9 cellular contexts compared by ENCODE assay signal in the genomic region with DNA sequence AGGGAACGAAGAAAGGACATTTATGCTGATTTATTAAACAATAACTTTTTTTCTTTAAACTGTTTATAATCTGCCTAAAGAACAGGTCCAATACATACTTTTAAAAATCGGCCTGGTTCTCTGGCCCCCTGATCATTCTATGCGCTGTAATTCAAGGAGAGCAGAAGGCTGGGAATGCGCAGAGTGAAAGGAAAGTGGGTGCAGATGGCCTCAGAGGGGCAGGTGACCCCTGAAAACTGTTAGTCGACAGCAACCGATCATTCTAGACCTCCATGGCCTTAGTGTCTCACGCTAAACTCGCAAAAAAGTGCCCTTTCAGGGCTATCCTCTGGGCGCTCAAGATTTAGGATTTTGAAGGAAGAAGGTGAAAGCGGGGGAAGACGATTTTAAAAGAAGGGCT. TPM values are rescaled to one million over a fixed set of nuclear protein-coding genes. Genes with fewer than 3 reads are reported as not detected.
DNase-seq lines count a peak whose midpoint lies in the region; ATAC-seq and TF ChIP-seq lines count a peak whose summit lies in the region.
"Had no signal": no experiment of that assay in that cellular context is flagged by ENCODE, and none has a peak within 500 bp of the region (broad histone marks: within the 10 kb centered on the region; RNA-seq: fewer than 3 reads in every experiment).

No MANE protein-coding gene starts in this region.

- H3K4me2 ChIP-seq in smooth muscle cell: peak overlapping the region; percentile 96

- H3K79me2 ChIP-seq in smooth muscle cell (ENCODE audit: low read depth): no peaks in the 10 kb centered on the region

- ATAC-seq in activated naive CD8-positive, alpha-beta T cell treated with anti-CD3 and anti-CD28 coated beads, Interleukin-2, amount 10 ng/mL, durations not matched to agents 7 days and 5 days (ENCODE audit: low read depth): no peak

- POLR2A ChIA-PET in activated naive CD8-positive, alpha-beta T cell treated with anti-CD3 and anti-CD28 coated beads, Interleukin-2, amount 10 ng/mL, durations not matched to agents 7 days and 5 days (lab: Charles Lee): no interaction called here

- H3K27me3 ChIP-seq in iPS-20b (ENCODE audit: insufficient read depth, low read length): peaks cover 17% of the 10 kb centered on the region; the same call in 1 of the 2 replicates
- peaks cover 15% of the 10 kb centered on the region for H3K27me3 ChIP-seq in smooth muscle cell (ENCODE audit: low read depth)

- H3K27ac Mint-ChIP-seq in activated naive CD8-positive, alpha-beta T cell treated with anti-CD3 and anti-CD28 coated beads, Interleukin-2, amount 10 ng/mL, durations not matched to agents 7 days and 5 days: no peak overlapping the region

- no peaks in the 10 kb centered on the region for H3K36me3 Mint-ChIP-seq in activated naive CD8-positive, alpha-beta T cell treated with anti-CD3 and anti-CD28 coated beads, Interleukin-2, amount 10 ng/mL, durations not matched to agents 7 days and 5 days

- H3K27me3 Mint-ChIP-seq in activated naive CD8-positive, alpha-beta T cell treated with anti-CD3 and anti-CD28 coated beads, Interleukin-2, amount 10 ng/mL, durations not matched to agents 7 days and 5 days: peaks cover 36% of the 10 kb centered on the region

- DNase-seq in HFF-Myc (ENCODE audit: extremely low read depth, low read depth) (no peak), smooth muscle cell (lab: John Stamatoyannopoulos, UW; ENCODE audit: unreplicated experiment) (no peak), NCI-H446 treated with DMSO at 0.1 percent for 48 hours (lab: John Stamatoyannopoulos, UW) (no peak), NCI-H2196 (lab: John Stamatoyannopoulos, UW; ENCODE audit: unreplicated experiment) (no peak), cerebellar nuclear complex (lab: John Stamatoyannopoulos, UW) (no peak), NOMO-1 treated with DMSO at 0.1 percent for 48 hours (lab: John Stamatoyannopoulos, UW; ENCODE audit: unreplicated experiment) (no peak)
- no peak for DNase-seq in activated naive CD8-positive, alpha-beta T cell treated with anti-CD3 and anti-CD28 coated beads, Interleukin-2, amount 10 ng/mL, durations not matched to agents 7 days and 5 days

- H3K4me1 Mint-ChIP-seq in activated naive CD8-positive, alpha-beta T cell treated with anti-CD3 and anti-CD28 coated beads, Interleukin-2, amount 10 ng/mL, durations not matched to agents 7 days and 5 days: peaks cover 19% of the 10 kb centered on the region

- no peak for TF ChIP-seq CTCF in HFF-Myc (IDR thresholded peaks at IDR 0.05; ENCODE audit: low read depth, low read length, missing control alignments)
- TF ChIP-seq CTCF in smooth muscle cell (IDR thresholded peaks at IDR 0.05; ENCODE audit: borderline replicate concordance, insufficient read depth, poor library complexity, severe bottlenecking): no peak

- H3K9ac ChIP-seq in iPS-20b (ENCODE audit: low read depth, low read length): peak overlapping the region; percentile 76; the same call in 1 of the 2 replicates
- no peak overlapping the region for H3K9ac ChIP-seq in smooth muscle cell (ENCODE audit: low read depth)

- H3K4me1 ChIP-seq in iPS-20b (ENCODE audit: insufficient read depth, low read length) (peaks cover 8% of the 10 kb centered on the region; the same call in 1 of the 2 replicates), smooth muscle cell (ENCODE audit: low read depth) (no peaks in the 10 kb centered on the region)

- H3K36me3 ChIP-seq in iPS-20b (ENCODE audit: insufficient read depth, low read depth, low read length) (no peaks in the 10 kb centered on the region), smooth muscle cell (ENCODE audit: low read depth) (no peaks in the 10 kb centered on the region)
- H3K36me3 ChIP-seq: neutrophil had no signal

- H2AFZ ChIP-seq in smooth muscle cell (ENCODE audit: low read depth): peak overlapping the region; percentile 97

- no peaks in the 10 kb centered on the region for H3K9me3 ChIP-seq in iPS-20b (ENCODE audit: insufficient read depth, low read depth, low read length)
- H3K9me3 ChIP-seq in smooth muscle cell (replicated peaks; ENCODE audit: low read depth): no peaks in the 10 kb centered on the region
- H3K9me3 ChIP-seq: neutrophil had no signal

- WGBS in smooth muscle cell (ENCODE audit: low lambda C conversion rate): 42% methylated on average over 11 of the region's 11 CpGs

- H3K4me3 Mint-ChIP-seq in activated naive CD8-positive, alpha-beta T cell treated with anti-CD3 and anti-CD28 coated beads, Interleukin-2, amount 10 ng/mL, durations not matched to agents 7 days and 5 days: peak overlapping the region; percentile 82

- no peaks in the 10 kb centered on the region for H3F3A ChIP-seq in smooth muscle cell (ENCODE audit: low read depth)

- H4K20me1 ChIP-seq in smooth muscle cell (ENCODE audit: low read depth): no peaks in the 10 kb centered on the region

- peak overlapping the region; percentile 85 for H3K4me3 ChIP-seq in HFF-Myc (replicated peaks; ENCODE audit: low read depth, low read length)
- H3K4me3 ChIP-seq in iPS-20b (ENCODE audit: low read length): peak overlapping the region; percentile 89
- peak overlapping the region; percentile 72 for H3K4me3 ChIP-seq in smooth muscle cell

- H3K9me3 Mint-ChIP-seq in activated naive CD8-positive, alpha-beta T cell treated with anti-CD3 and anti-CD28 coated beads, Interleukin-2, amount 10 ng/mL, durations not matched to agents 7 days and 5 days: no peaks in the 10 kb centered on the region

- no peak overlapping the region for H3K27ac ChIP-seq in iPS-20b (ENCODE audit: low read length)
- H3K27ac ChIP-seq in smooth muscle cell (ENCODE audit: low read depth): no peak overlapping the region
- H3K27ac ChIP-seq: neutrophil had no signal

RNA-seq across cellular contexts. Expression of gene PDE5A, which starts 2.2 kb away (rescaled TPM):
- 1 to 10 TPM in 1 of 2 experiments, under 1 TPM in 1; 0.82 to 1.4 TPM for total RNA-seq in activated naive CD8-positive, alpha-beta T cell treated with anti-CD3 and anti-CD28 coated beads, Interleukin-2, amount 10 ng/mL, durations not matched to agents 7 days and 5 days
- total RNA-seq in smooth muscle cell: 14.1 and 18.3 TPM in 2 replicates
- polyA plus RNA-seq in smooth muscle cell: 4.1 and 5.0 TPM in 2 replicates
